28 cellular contexts compared by ENCODE assay signal in the genomic region with DNA sequence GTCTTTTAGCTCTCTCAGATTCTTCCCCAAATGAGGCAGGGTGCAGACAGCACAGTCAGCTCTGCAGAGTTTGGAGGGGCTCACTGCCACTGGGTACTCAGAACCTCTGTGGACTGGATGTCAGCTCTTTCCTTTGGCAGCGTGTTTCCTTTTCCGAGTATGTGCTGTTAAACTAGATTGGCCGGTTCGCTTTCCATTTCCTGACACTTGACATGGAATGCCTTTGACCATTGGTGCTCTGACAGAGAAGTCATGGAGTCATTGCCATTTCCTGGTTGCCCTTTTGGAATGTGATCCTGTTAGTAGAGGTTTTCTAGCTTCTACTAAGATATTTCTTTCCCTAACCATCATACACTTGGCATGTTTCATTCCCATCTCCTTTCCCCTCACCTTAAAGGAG.
DNase-seq lines count a peak whose midpoint lies in the region; FAIRE-seq and TF ChIP-seq lines count a peak whose summit lies in the region.
"Had no signal": no experiment of that assay in that cellular context is flagged by ENCODE, and none has a peak within 500 bp of the region (broad histone marks: within the 10 kb centered on the region; RNA-seq: fewer than 3 reads in every experiment).

No MANE protein-coding gene starts in this region.

- H2AFZ ChIP-seq in endothelial cell of umbilical vein (ENCODE audit: low read depth, low read length) (no peak overlapping the region), osteoblast (ENCODE audit: low read length) (no peak overlapping the region)

- H3K9me1 ChIP-seq in endothelial cell of umbilical vein (replicated peaks; ENCODE audit: control insufficient read depth, extremely low read depth, insufficient read depth, low read length): no peaks in the 10 kb centered on the region

- H3K4me3 Mint-ChIP-seq in activated CD4-positive, alpha-beta memory T cell treated with anti-CD3 and anti-CD28 coated beads for 36 hours: no peak overlapping the region
- H3K4me3 Mint-ChIP-seq: activated CD8-positive, alpha-beta T cell treated with anti-CD3 and anti-CD28 coated beads for 36 hours; effector memory CD8-positive, alpha-beta T cell; nephron; T-helper 2 cell treated with Interferon-gamma antibody and Interleukin-4, amounts not matched to agents 5 μg/mL and 100 μg/mL, for 36 hours had no signal

- H3K4me3 ChIP-seq in DOHH2 (ENCODE audit: low read length) (no peak overlapping the region), LNCaP clone FGC (ENCODE audit: low read depth, low read length) (no peak overlapping the region), endothelial cell of umbilical vein (replicated peaks in 1 of 3; ENCODE audit: insufficient read depth in 1 of 3, low read depth in 1 of 3, low read length in 3 of 3) (no peak overlapping the region), osteoblast (ENCODE audit: insufficient read depth, low read length) (no peak overlapping the region)
- H3K4me3 ChIP-seq: uterus had no signal

- peaks cover 11% of the 10 kb centered on the region for H3K4me1 Mint-ChIP-seq in activated CD4-positive, alpha-beta memory T cell treated with anti-CD3 and anti-CD28 coated beads for 36 hours (ENCODE audit: low read depth)
- H3K4me1 Mint-ChIP-seq: nephron had no signal

- dilution Hi-C loops in endothelial cell of umbilical vein (cut with MboI; ENCODE audit: extremely low pct_ligation_motif_present, low sequenced_read_pairs): no loop called here

- CTCF ChIA-PET in endothelial cell of umbilical vein (lab: Charles Lee): interaction anchor here (0.6 to 5.4 kb wide), 8 partner anchors 22 to 616 kb away, joined by 3 to 65 read pairs (median 10); no protein-coding TSS in a partner anchor
- CTCF ChIA-PET in activated CD4-positive, alpha-beta memory T cell treated with anti-CD3 and anti-CD28 coated beads for 36 hours (lab: Charles Lee): interaction anchor here (0.6 to 9.6 kb wide), 6 partner anchors 9 to 222 kb away, joined by 3 to 133 read pairs (median 28); no protein-coding TSS in a partner anchor

- H3K27me3 ChIP-seq in DOHH2 (ENCODE audit: control insufficient read depth, low read length) (no peaks in the 10 kb centered on the region), endothelial cell of umbilical vein (ENCODE audit: control insufficient read depth in 2 of 2, insufficient read depth in 2 of 2, low read length in 2 of 2) (no peaks in the 10 kb centered on the region), osteoblast (ENCODE audit: insufficient read depth, low read length) (no peaks in the 10 kb centered on the region)
- H3K27me3 ChIP-seq: brain microvascular endothelial cell, uterus had no signal

- no peak overlapping the region for H3K9ac ChIP-seq in endothelial cell of umbilical vein (replicated peaks; ENCODE audit: extremely low read depth, insufficient read depth, low read length)
- H3K9ac ChIP-seq: SK-N-SH had no signal

- peak; percentile 76 for FAIRE-seq in endothelial cell of umbilical vein (lab: Jason Lieb, UNC)
- FAIRE-seq: colon had no signal

- peak overlapping the region; percentile 12; the same call in 1 of the 2 replicates for H3K27ac ChIP-seq in DOHH2 (ENCODE audit: low read depth, low read length)
- no peak overlapping the region for H3K27ac ChIP-seq in endothelial cell of umbilical vein (ENCODE audit: insufficient read depth, low read depth, low read length)
- peak overlapping the region; percentile 20 for H3K27ac ChIP-seq in osteoblast (ENCODE audit: low read depth, low read length)
- H3K27ac ChIP-seq: brain microvascular endothelial cell, uterus had no signal

- H3K27ac Mint-ChIP-seq in activated CD4-positive, alpha-beta memory T cell treated with anti-CD3 and anti-CD28 coated beads for 36 hours: no peak overlapping the region
- H3K27ac Mint-ChIP-seq: activated CD8-positive, alpha-beta T cell treated with anti-CD3 and anti-CD28 coated beads for 36 hours; nephron; T-helper 2 cell treated with Interferon-gamma antibody and Interleukin-4, amounts not matched to agents 5 μg/mL and 100 μg/mL, for 36 hours had no signal

- no peaks in the 10 kb centered on the region for H3K36me3 Mint-ChIP-seq in activated CD4-positive, alpha-beta memory T cell treated with anti-CD3 and anti-CD28 coated beads for 36 hours

- no peaks in the 10 kb centered on the region for H3K27me3 Mint-ChIP-seq in activated CD4-positive, alpha-beta memory T cell treated with anti-CD3 and anti-CD28 coated beads for 36 hours
- H3K27me3 Mint-ChIP-seq: activated CD8-positive, alpha-beta T cell treated with anti-CD3 and anti-CD28 coated beads for 36 hours; effector memory CD8-positive, alpha-beta T cell had no signal

- DNase-seq in LNCaP clone FGC (ENCODE audit: low read depth) (peak; percentile 39), endothelial cell of umbilical vein (ENCODE audit: low read depth, low spot score) (peak; percentile 38), osteoblast (ENCODE audit: insufficient read length, low spot score, missing footprints) (no peak), T1000 (lab: John Stamatoyannopoulos, UW) (no peak), COR-L47 (lab: John Stamatoyannopoulos, UW) (no peak), SHP77 treated with DMSO at 0.1 percent for 48 hours (lab: John Stamatoyannopoulos, UW) (no peak)
- DNase-seq in activated CD4-positive, alpha-beta memory T cell treated with anti-CD3 and anti-CD28 coated beads for 36 hours: no peak
- DNase-seq: activated CD4-positive, CD25-positive, alpha-beta regulatory T cell; activated CD8-positive, alpha-beta T cell treated with anti-CD3 and anti-CD28 coated beads for 36 hours; activated gamma-delta T cell treated with Interleukin-2 at 50 U/mL for 16 hours; activated T-cell treated with anti-CD3 and anti-CD28 coated beads for 4 hours; brain microvascular endothelial cell; DMS 273 treated with DMSO at 0.1 percent for 48 hours; effector memory CD8-positive, alpha-beta T cell; GDM1; head of caudate nucleus; left cardiac atrium; midbrain; NCI-H1105 treated with DMSO at 0.1 percent for 48 hours; NCI-H2081 treated with DMSO at 0.1 percent for 48 hours; posterior cingulate gyrus; SK-N-SH; substantia nigra; uterus had no signal

- H3F3A ChIP-seq in DOHH2 (ENCODE audit: control insufficient read depth, insufficient read depth): peaks cover 74% of the 10 kb centered on the region

- H3K9me2 ChIP-seq in DOHH2 (replicated peaks; ENCODE audit: control insufficient read depth, low read length): no peaks in the 10 kb centered on the region
- H3K9me2 ChIP-seq: SK-N-SH had no signal

- H3K79me2 ChIP-seq in DOHH2 (ENCODE audit: control insufficient read depth, low read length) (peaks cover 40% of the 10 kb centered on the region), endothelial cell of umbilical vein (ENCODE audit: control insufficient read depth, insufficient read depth, low read length) (peaks cover 16% of the 10 kb centered on the region), osteoblast (ENCODE audit: insufficient read depth, low read length) (peaks cover 2% of the 10 kb centered on the region)

- no peak for TF ChIP-seq CTCF in DOHH2 (IDR thresholded peaks at IDR 0.05; ENCODE audit: low read depth, low read length, poor library complexity, severe bottlenecking)
- TF ChIP-seq CTCF in LNCaP clone FGC (IDR thresholded peaks at IDR 0.05; ENCODE audit: control insufficient read depth, extremely low read depth, insufficient read depth): no peak
- TF ChIP-seq CTCF in endothelial cell of umbilical vein (IDR thresholded peaks at IDR 0.05; ENCODE audit: extremely low read depth in 1 of 2, insufficient read depth in 1 of 2, low read depth in 1 of 2, low read length in 2 of 2): no peak
- TF ChIP-seq CTCF in osteoblast (IDR thresholded peaks at IDR 0.05; ENCODE audit: extremely low read depth, low read depth, low read length): no peak

- no peak overlapping the region for H3K4me2 ChIP-seq in DOHH2 (ENCODE audit: low read length)
- no peak overlapping the region for H3K4me2 ChIP-seq in endothelial cell of umbilical vein (ENCODE audit: insufficient read depth, low read length)
- no peak overlapping the region for H3K4me2 ChIP-seq in osteoblast (ENCODE audit: insufficient read depth, low read length)
- H3K4me2 ChIP-seq: SK-N-SH had no signal

- intact Hi-C loops in endothelial cell of umbilical vein (cut with micrococcal nuclease): no loop called here
- intact Hi-C loops in activated CD4-positive, alpha-beta memory T cell treated with anti-CD3 and anti-CD28 coated beads for 36 hours (cut with micrococcal nuclease): no loop called here

- peaks cover 92% of the 10 kb centered on the region for H3K4me1 ChIP-seq in DOHH2 (ENCODE audit: control insufficient read depth, low read length)
- H3K4me1 ChIP-seq in endothelial cell of umbilical vein (ENCODE audit: control insufficient read depth, extremely low read depth, insufficient read depth, low read length): peaks cover 20% of the 10 kb centered on the region
- peaks cover 43% of the 10 kb centered on the region for H3K4me1 ChIP-seq in osteoblast (ENCODE audit: insufficient read depth, low read length)
- H3K4me1 ChIP-seq: uterus had no signal

- H3K36me3 ChIP-seq in DOHH2 (ENCODE audit: control insufficient read depth, low read length) (peaks cover 74% of the 10 kb centered on the region), endothelial cell of umbilical vein (ENCODE audit: control insufficient read depth in 2 of 2, extremely low read depth in 1 of 2, insufficient read depth in 2 of 2, low read length in 2 of 2) (peaks cover 28 to 30% of the 10 kb centered on the region in 2 experiments), osteoblast (ENCODE audit: insufficient read depth, low read length) (peaks cover 9% of the 10 kb centered on the region)
- H3K36me3 ChIP-seq: uterus had no signal

- H4K20me1 ChIP-seq in DOHH2 (ENCODE audit: control insufficient read depth, insufficient read depth, low read depth, low read length) (no peaks in the 10 kb centered on the region), endothelial cell of umbilical vein (replicated peaks; ENCODE audit: control insufficient read depth, extremely low read depth, insufficient read depth, low read length) (no peaks in the 10 kb centered on the region), osteoblast (ENCODE audit: insufficient read depth, low read length) (no peaks in the 10 kb centered on the region)

- no peaks in the 10 kb centered on the region for H3K9me3 Mint-ChIP-seq in activated CD4-positive, alpha-beta memory T cell treated with anti-CD3 and anti-CD28 coated beads for 36 hours
- H3K9me3 Mint-ChIP-seq: activated CD8-positive, alpha-beta T cell treated with anti-CD3 and anti-CD28 coated beads for 36 hours; effector memory CD8-positive, alpha-beta T cell; nephron; T-helper 2 cell treated with Interferon-gamma antibody and Interleukin-4, amounts not matched to agents 5 μg/mL and 100 μg/mL, for 36 hours had no signal

- no peak for TF ChIP-seq POLR2A in endothelial cell of umbilical vein (IDR thresholded peaks at IDR 0.05; ENCODE audit: low read depth, low read length)

- POLR2A ChIA-PET in endothelial cell of umbilical vein (lab: Charles Lee): interaction anchor here (1.9 kb wide), 1 partner anchor 555 kb away, joined by 6 read pairs; a partner anchor contains a TSS
- POLR2A ChIA-PET in activated CD4-positive, alpha-beta memory T cell treated with anti-CD3 and anti-CD28 coated beads for 36 hours (lab: Charles Lee): no interaction called here

- no TSS peak for BruUV-seq in endothelial cell of umbilical vein (replicated peaks; lab: Mats Ljungman, UMichigan)

- H3K9me3 ChIP-seq in DOHH2 (ENCODE audit: control insufficient read depth, insufficient read depth, low read length): no peaks in the 10 kb centered on the region
- no peaks in the 10 kb centered on the region for H3K9me3 ChIP-seq in endothelial cell of umbilical vein (replicated peaks; ENCODE audit: control insufficient read depth, insufficient read depth, low read length)
- H3K9me3 ChIP-seq in osteoblast (ENCODE audit: low read depth, low read length): no peaks in the 10 kb centered on the region
- H3K9me3 ChIP-seq: SK-N-SH, uterus had no signal

Comparison
In these comparisons a context has a peak if more than half of its experiments do, and no peak if none do; other contexts are left out.
1. DNase-seq: peak in LNCaP clone FGC (single experiment) and endothelial cell of umbilical vein (single experiment); none in osteoblast (single experiment), T1000 (single experiment), COR-L47 (single experiment), activated CD4-positive, alpha-beta memory T cell treated with anti-CD3 and anti-CD28 coated beads for 36 hours (single experiment) and SHP77 treated with DMSO at 0.1 percent for 48 hours (single experiment).